24 cellular contexts compared by ENCODE assay signal in genomic region chr3:122263058-122263457, GRCh38.
A peak's percentile ranks its signal among the peaks of the same experiment; 100 is the strongest.
DNase-seq lines count a peak whose midpoint lies in the region; ATAC-seq and TF ChIP-seq lines count a peak whose summit lies in the region.
"Had no signal": no experiment of that assay in that cellular context is flagged by ENCODE, and none has a peak within 500 bp of the region (broad histone marks: within the 10 kb centered on the region; RNA-seq: fewer than 3 reads in every experiment).

No MANE protein-coding gene starts in this region.

- H3K27ac Mint-ChIP-seq in WTC11 (no peak overlapping the region), neural crest cell (ENCODE audit: unreplicated experiment) (peak overlapping the region; percentile 16)
- H3K27ac Mint-ChIP-seq: H9, HFFc6 had no signal

- no peak overlapping the region for H3K27ac ChIP-seq in ascending aorta
- H3K27ac ChIP-seq: HL-60 had no signal

- H3K4me1 ChIP-seq in ascending aorta = no peaks in the 10 kb centered on the region

- peak overlapping the region; percentile 7; the same call in 1 of the 2 replicates for H3K4me3 ChIP-seq in GM12865 (ENCODE audit: low read depth, low read length)
- H3K4me3 ChIP-seq in ascending aorta = no peak overlapping the region
- H3K4me3 ChIP-seq: K562 had no signal

- no peaks in the 10 kb centered on the region for H3K36me3 ChIP-seq in ascending aorta

- DNase-seq in GM12865 (ENCODE audit: low read depth) (no peak), WTC11 (ENCODE audit: low spot score) (peak; percentile 28), iPS DF 4.7 (ENCODE audit: extremely low read depth, low spot score) (peak; percentile 30), neural crest cell (ENCODE audit: low read depth, low spot score) (no peak), ascending aorta (ENCODE audit: low spot score in 2 of 2) (no peak), LoVo (ENCODE audit: low spot score) (no peak)
- DNase-seq: DMS53, H9, HFFc6, MM.1S, NCI-H1092, NCI-H1436, NCI-H187 treated with DMSO at 0.1 percent for 48 hours, NCI-H2227 treated with DMSO at 0.1 percent for 48 hours, NCI-H510A treated with DMSO at 0.1 percent for 48 hours, NCI-H748 treated with DMSO at 0.1 percent for 48 hours, SIG-M5, SK-N-SH had no signal

- H3K36me3 Mint-ChIP-seq in WTC11 (no peaks in the 10 kb centered on the region), neural crest cell (ENCODE audit: low read depth) (no peaks in the 10 kb centered on the region)

- no peaks in the 10 kb centered on the region for H3K9me3 Mint-ChIP-seq in WTC11
- H3K9me3 Mint-ChIP-seq in neural crest cell = no peaks in the 10 kb centered on the region
- H3K9me3 Mint-ChIP-seq: H9, HFFc6 had no signal

- POLR2A ChIA-PET in WTC11 (lab: Charles Lee) = no interaction called here

- no peaks in the 10 kb centered on the region for H3K27me3 Mint-ChIP-seq in WTC11 (ENCODE audit: low read depth)
- peaks cover 24% of the 10 kb centered on the region for H3K27me3 Mint-ChIP-seq in neural crest cell (ENCODE audit: low read depth)

- CTCF ChIA-PET in WTC11 (lab: Charles Lee) = interaction anchor here (1.0 to 2.1 kb wide), 3 partner anchors 26 to 716 kb away, joined by 3 to 12 read pairs (median 4); no protein-coding TSS in a partner anchor

- peaks cover 8% of the 10 kb centered on the region for H3K4me1 Mint-ChIP-seq in WTC11
- H3K4me1 Mint-ChIP-seq in neural crest cell = peaks cover 7% of the 10 kb centered on the region

- no peaks in the 10 kb centered on the region for H3K27me3 ChIP-seq in ascending aorta

- intact Hi-C loops in ascending aorta (cut with DNase I) = no loop called here

- no peaks in the 10 kb centered on the region for H3K9me3 ChIP-seq in ascending aorta
- H3K9me3 ChIP-seq: SK-N-SH had no signal

- H3K4me3 Mint-ChIP-seq in WTC11 (no peak overlapping the region), neural crest cell (no peak overlapping the region)
- H3K4me3 Mint-ChIP-seq: H9, HFFc6 had no signal

- peak; percentile 91 for ATAC-seq in WTC11
- ATAC-seq in HG03135 (IDR thresholded peaks at IDR 0.05; ENCODE audit: unreplicated experiment) = no peak
- no peak for ATAC-seq in GM18909 (IDR thresholded peaks at IDR 0.05; ENCODE audit: poor library complexity, unreplicated experiment)
- ATAC-seq: HepG2, K562, Panc1 had no signal

- TF ChIP-seq CTCF in GM12865 (IDR thresholded peaks at IDR 0.05; ENCODE audit: insufficient read depth, low read depth, low read length, missing control alignments) (no peak), WTC11 (IDR thresholded peaks at IDR 0.05) (no peak), neural crest cell (conservative IDR thresholded peaks at IDR 0.05) (no peak), ascending aorta (IDR thresholded peaks at IDR 0.05) (no peak)

TF ChIP-seq in WTC11, 78 proteins besides CTCF, POLR2A, EP300 and RAD21:
- TF ChIP-seq MXD4 (CRISPR knock-in tag; IDR thresholded peaks at IDR 0.05; ENCODE audit: borderline replicate concordance) = no peak
- no peak for TF ChIP-seq USF1 (CRISPR knock-in tag; IDR thresholded peaks at IDR 0.05)
- TF ChIP-seq JUN (CRISPR knock-in tag; IDR thresholded peaks at IDR 0.05) = no peak
- no peak for TF ChIP-seq CREB1 (CRISPR knock-in tag; IDR thresholded peaks at IDR 0.05)
- TF ChIP-seq ATF6 (CRISPR knock-in tag; IDR thresholded peaks at IDR 0.05) = no peak
- no peak for TF ChIP-seq ZBTB21 (CRISPR knock-in tag; IDR thresholded peaks at IDR 0.05; ENCODE audit: borderline replicate concordance)
- no peak for TF ChIP-seq HMGA2 (CRISPR knock-in tag; IDR thresholded peaks at IDR 0.05)
- no peak for TF ChIP-seq ZNF532 (CRISPR knock-in tag; IDR thresholded peaks at IDR 0.05; ENCODE audit: borderline replicate concordance)
- no peak for TF ChIP-seq FOXK1 (CRISPR knock-in tag; IDR thresholded peaks at IDR 0.05)
- no peak for TF ChIP-seq SOX15 (CRISPR knock-in tag; IDR thresholded peaks at IDR 0.05)

Comparison
In these comparisons a context has a peak if more than half of its experiments do, and no peak if none do; other contexts are left out.
1. DNase-seq: peak in WTC11 (single experiment) and iPS DF 4.7 (single experiment); none in GM12865 (single experiment), neural crest cell (single experiment), ascending aorta (0 of 2) and LoVo (single experiment).